In the genomic region with DNA sequence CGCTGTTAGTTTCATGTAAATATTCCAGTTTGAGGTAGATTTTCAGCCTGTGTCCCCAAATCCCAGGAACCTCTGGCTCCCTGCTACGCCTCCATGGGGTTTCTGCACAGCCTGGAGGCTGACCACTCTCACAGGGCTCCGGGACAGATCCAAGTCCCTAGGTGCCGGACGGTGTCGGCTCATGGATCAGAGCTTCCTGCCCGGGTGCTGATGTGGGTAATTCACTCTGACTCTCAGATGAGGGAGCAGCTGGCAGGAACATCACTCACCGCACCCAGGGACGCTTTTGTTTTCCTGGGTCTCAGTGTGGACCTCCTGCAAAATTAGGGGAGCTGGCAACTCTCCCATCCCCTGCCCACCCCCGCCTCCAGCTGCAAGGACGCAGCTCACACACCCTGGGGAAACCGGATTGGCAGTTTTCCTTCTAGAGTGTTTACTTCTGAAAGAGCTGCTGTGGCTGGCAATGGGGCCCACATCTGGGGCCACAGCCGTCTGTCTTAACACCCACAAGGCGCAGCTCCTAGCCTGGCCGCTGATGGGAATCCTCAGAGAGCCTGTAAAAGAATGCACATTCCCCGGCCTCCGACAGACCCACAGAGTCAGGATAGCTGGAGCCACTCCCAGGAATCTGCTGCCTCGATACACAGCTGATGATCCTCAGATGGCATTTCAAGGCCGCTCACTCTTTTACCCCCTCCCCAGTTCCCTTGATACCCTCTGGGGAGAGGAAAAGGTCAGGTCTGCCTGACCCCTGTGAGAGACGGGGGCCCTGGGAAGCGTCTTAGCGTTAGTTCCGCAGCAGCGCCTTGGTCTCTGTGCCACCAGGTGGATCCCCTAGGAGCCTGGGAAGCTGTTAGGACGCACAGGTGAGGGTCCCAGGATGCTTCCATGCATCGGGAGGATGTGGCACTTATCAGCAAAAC, we compare ENCODE assay signal across 1 cellular context.
TF ChIP-seq lines count a peak whose summit lies in the region.

No MANE protein-coding gene starts in this region.

TF ChIP-seq in WTC11, 78 proteins besides CTCF, POLR2A, EP300 and RAD21 (continued from another document):
- TF ChIP-seq, protein P1, sequence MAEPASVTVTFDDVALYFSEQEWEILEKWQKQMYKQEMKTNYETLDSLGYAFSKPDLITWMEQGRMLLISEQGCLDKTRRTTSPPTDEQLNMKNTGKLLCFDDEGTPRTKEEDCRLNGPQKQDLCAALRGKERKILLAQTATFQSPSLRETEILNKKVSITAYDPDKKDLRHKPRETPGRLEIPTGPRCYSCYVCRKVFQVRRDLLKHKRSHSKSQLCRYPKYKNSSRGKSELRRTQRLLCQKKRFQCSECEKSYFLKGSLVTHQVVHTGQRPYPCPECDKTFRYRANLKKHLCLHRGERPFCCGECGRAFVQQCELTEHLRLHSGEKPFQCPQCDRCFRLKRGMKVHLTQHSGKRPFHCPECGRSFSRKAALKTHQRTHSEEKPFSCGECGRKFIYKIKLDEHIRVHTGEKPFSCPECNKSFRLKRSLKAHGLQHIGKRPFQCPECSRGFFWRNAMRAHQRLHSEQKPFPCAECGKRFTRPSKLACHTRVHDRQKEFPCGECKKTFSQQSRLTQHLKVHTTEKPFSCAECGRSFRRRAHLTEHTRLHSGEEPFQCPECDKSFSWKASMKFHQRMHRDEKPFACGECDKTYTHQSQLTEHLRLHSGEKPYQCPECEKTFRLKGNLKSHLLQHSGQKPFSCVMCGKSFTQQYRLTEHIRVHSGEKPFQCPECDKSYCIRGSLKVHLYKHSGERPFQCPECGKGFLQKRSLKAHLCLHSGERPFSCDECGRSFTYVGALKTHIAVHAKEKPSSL (CRISPR knock-in tag; conservative IDR thresholded peaks at IDR 0.05): no peak
- TF ChIP-seq HMGA2 (CRISPR knock-in tag; IDR thresholded peaks at IDR 0.05) (no peak), ZNF396 (CRISPR knock-in tag; IDR thresholded peaks at IDR 0.05; ENCODE audit: borderline replicate concordance) (no peak), ZNF121 (CRISPR knock-in tag; IDR thresholded peaks at IDR 0.05) (no peak), CBFB (CRISPR knock-in tag; IDR thresholded peaks at IDR 0.05; ENCODE audit: low read depth) (no peak), ZNF317 (CRISPR knock-in tag; IDR thresholded peaks at IDR 0.05; ENCODE audit: borderline replicate concordance, low read depth) (no peak), TEAD1 (CRISPR knock-in tag; IDR thresholded peaks at IDR 0.05) (no peak)
- TF ChIP-seq, protein P2, sequence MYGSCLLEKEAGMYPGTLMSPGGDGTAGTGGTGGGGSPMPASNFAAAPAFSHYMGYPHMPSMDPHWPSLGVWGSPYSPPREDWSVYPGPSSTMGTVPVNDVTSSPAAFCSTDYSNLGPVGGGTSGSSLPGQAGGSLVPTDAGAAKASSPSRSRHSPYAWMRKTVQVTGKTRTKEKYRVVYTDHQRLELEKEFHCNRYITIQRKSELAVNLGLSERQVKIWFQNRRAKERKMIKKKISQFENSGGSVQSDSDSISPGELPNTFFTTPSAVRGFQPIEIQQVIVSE (CRISPR knock-in tag; IDR thresholded peaks at IDR 0.05; ENCODE audit: borderline replicate concordance): no peak
- TF ChIP-seq, protein P3, sequence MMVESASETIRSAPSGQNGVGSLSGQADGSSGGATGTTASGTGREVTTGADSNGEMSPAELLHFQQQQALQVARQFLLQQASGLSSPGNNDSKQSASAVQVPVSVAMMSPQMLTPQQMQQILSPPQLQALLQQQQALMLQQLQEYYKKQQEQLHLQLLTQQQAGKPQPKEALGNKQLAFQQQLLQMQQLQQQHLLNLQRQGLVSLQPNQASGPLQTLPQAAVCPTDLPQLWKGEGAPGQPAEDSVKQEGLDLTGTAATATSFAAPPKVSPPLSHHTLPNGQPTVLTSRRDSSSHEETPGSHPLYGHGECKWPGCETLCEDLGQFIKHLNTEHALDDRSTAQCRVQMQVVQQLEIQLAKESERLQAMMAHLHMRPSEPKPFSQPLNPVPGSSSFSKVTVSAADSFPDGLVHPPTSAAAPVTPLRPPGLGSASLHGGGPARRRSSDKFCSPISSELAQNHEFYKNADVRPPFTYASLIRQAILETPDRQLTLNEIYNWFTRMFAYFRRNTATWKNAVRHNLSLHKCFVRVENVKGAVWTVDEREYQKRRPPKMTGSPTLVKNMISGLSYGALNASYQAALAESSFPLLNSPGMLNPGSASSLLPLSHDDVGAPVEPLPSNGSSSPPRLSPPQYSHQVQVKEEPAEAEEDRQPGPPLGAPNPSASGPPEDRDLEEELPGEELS (CRISPR knock-in tag; IDR thresholded peaks at IDR 0.05): no peak
